9 cellular contexts compared by ENCODE assay signal in the genomic region with DNA sequence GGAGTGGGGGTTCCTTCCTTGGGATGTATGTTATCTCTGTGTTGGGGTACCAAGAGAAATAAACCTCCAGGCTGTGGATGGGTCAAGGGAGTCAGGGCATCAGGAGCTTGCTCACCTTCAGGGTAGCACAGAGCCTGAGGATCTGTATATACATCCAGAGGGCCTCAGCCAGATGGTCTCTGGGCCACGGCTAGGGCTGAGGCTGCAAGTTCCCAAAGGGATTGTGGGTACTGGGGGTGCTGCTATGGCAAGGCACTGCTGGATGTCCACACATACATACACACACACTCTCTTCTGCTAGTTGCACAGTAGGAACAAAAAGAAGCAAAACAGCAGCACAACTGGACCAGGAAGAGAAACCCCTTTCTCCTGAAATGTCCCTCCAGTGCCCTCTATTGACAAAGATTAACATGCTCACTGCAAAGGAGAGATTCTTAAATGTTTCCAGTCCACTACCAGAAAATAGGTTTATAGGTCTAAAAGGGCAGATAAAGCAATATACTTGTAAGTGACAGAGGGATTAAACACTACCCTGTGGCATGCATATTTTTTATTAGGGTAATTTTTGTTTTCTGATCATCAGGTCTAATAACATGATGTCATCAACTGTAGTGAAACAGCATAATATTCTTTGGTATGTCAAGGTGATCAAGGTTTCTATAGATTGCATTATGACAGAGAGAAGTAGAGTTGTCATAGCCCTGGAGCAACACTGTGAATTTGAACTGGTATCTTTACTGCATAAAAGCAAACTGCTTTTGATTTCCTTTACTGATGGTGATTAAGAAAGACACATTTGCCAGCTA. TPM values are rescaled to one million over a fixed set of nuclear protein-coding genes. Genes with fewer than 3 reads are reported as not detected.
DNase-seq lines count a peak whose midpoint lies in the region; ATAC-seq and TF ChIP-seq lines count a peak whose summit lies in the region.
"Had no signal": no experiment of that assay in that cellular context is flagged by ENCODE, and none has a peak within 500 bp of the region (broad histone marks: within the 10 kb centered on the region; RNA-seq: fewer than 3 reads in every experiment).

No MANE protein-coding gene starts in this region.

- peak overlapping the region; percentile 74 to 93 for H4K8ac ChIP-seq in IMR-90 (ENCODE audit: low read depth in 2 of 2, low read length in 2 of 2)

- H3K4me1 ChIP-seq in IMR-90 (ENCODE audit: control insufficient read depth, insufficient read depth, low read length) (peaks cover 10% of the 10 kb centered on the region), smooth muscle cell (ENCODE audit: low read depth) (peaks cover 13% of the 10 kb centered on the region)
- H3K4me1 ChIP-seq: BLaER1 treated with 17β-estradiol and CSF1 and Interleukin-3, amounts not matched to agents 10 nM and 100 nM had no signal

- no peaks in the 10 kb centered on the region for H3K27me3 Mint-ChIP-seq in activated CD4-positive, alpha-beta memory T cell treated with anti-CD3 and anti-CD28 coated beads for 36 hours
- no peaks in the 10 kb centered on the region for H3K27me3 Mint-ChIP-seq in activated T-cell treated with anti-CD3 and anti-CD28 coated beads, Interleukin-2, amount 50 U/mL, for 24 hours

- H3K79me2 ChIP-seq in smooth muscle cell (ENCODE audit: low read depth), result no peaks in the 10 kb centered on the region

- dilution Hi-C loops in IMR-90 (cut with HindIII; ENCODE audit: low sequenced_read_pairs, unreplicated experiment), result no loop called here

- H2BK20ac ChIP-seq in IMR-90 (ENCODE audit: low read depth, low read length), result peak overlapping the region; percentile 93

- H3K18ac ChIP-seq in IMR-90 (ENCODE audit: low read depth, low read length), result peak overlapping the region; percentile 94

- H2AK9ac ChIP-seq in IMR-90 (replicated peaks; ENCODE audit: low read depth, low read length, poor library complexity), result peak overlapping the region; percentile 35

- H2BK120ac ChIP-seq in IMR-90 (ENCODE audit: low read depth, low read length), result peak overlapping the region; percentile 97

- peak overlapping the region; percentile 95 for H2AK5ac ChIP-seq in IMR-90 (ENCODE audit: low read depth, low read length)

- H3K56ac ChIP-seq in IMR-90 (ENCODE audit: extremely low read depth, insufficient read depth, low read length), result peak overlapping the region; percentile 32; the same call in 1 of the 2 replicates

- WGBS in IMR-90 (ENCODE audit: extremely low coverage in 2 of 2, insufficient read length in 1 of 2), 2 experiments, result no CpG with 5 or more reads among the region's 1 CpG
- 73% methylated on average over 1 of the region's 1 CpG for WGBS in smooth muscle cell (ENCODE audit: low lambda C conversion rate)

- peak overlapping the region; percentile 99 for H4K5ac ChIP-seq in IMR-90 (ENCODE audit: low read depth, low read length)

- no peaks in the 10 kb centered on the region for H3K9me3 ChIP-seq in IMR-90 (ENCODE audit: control insufficient read depth, insufficient read depth, low read length)
- no peaks in the 10 kb centered on the region for H3K9me3 ChIP-seq in smooth muscle cell (replicated peaks; ENCODE audit: low read depth)
- H3K9me3 ChIP-seq: BLaER1 treated with 17β-estradiol and CSF1 and Interleukin-3, amounts not matched to agents 10 nM and 100 nM had no signal

- no peaks in the 10 kb centered on the region; a peak in 1 of 4 replicates for H3K79me1 ChIP-seq in IMR-90 (ENCODE audit: low read depth in 1 of 2, low read length in 2 of 2)

- H3K9ac ChIP-seq in IMR-90 (ENCODE audit: low read depth, low read length), result peak overlapping the region; percentile 36; the same call in 1 of the 2 replicates
- no peak overlapping the region for H3K9ac ChIP-seq in smooth muscle cell (ENCODE audit: low read depth)
- H3K9ac ChIP-seq: BLaER1 treated with 17β-estradiol and CSF1 and Interleukin-3, amounts not matched to agents 10 nM and 100 nM had no signal

- intact Hi-C loops in IMR-90 (cut with micrococcal nuclease), result loop anchor here (1.0 to 5.0 kb wide), 5 partner anchors 52 to 498 kb away; no protein-coding TSS in a partner anchor
- intact Hi-C loops in activated CD4-positive, alpha-beta memory T cell treated with anti-CD3 and anti-CD28 coated beads for 36 hours (cut with micrococcal nuclease), result no loop called here

- no peak for TF ChIP-seq POLR2A in IMR-90 (IDR thresholded peaks at IDR 0.05; ENCODE audit: low read depth, low read length)

- DNase-seq in NCI-H1694 treated with DMSO at 0.1 percent for 48 hours (lab: John Stamatoyannopoulos, UW) (peak; percentile 11), NCI-H1694 (lab: John Stamatoyannopoulos, UW) (no peak), IMR-90 (peak; percentile 74), choroid plexus epithelial cell (ENCODE audit: low read depth) (peak; percentile 71), smooth muscle cell (lab: John Stamatoyannopoulos, UW; ENCODE audit: unreplicated experiment) (no peak), NCI-H510A treated with DMSO at 0.1 percent for 48 hours (lab: John Stamatoyannopoulos, UW) (no peak)
- DNase-seq in activated CD4-positive, alpha-beta memory T cell treated with anti-CD3 and anti-CD28 coated beads for 36 hours, result no peak
- no peak for DNase-seq in activated T-cell treated with anti-CD3 and anti-CD28 coated beads, Interleukin-2, amount 50 U/mL, for 24 hours

- H2BK5ac ChIP-seq in IMR-90 (ENCODE audit: low read depth, low read length, poor library complexity, severe bottlenecking), result peak overlapping the region; percentile 90

- no peak overlapping the region for H3K4me2 ChIP-seq in IMR-90 (ENCODE audit: low read depth, low read length)
- no peak overlapping the region for H3K4me2 ChIP-seq in smooth muscle cell
- H3K4me2 ChIP-seq: BLaER1 treated with 17β-estradiol and CSF1 and Interleukin-3, amounts not matched to agents 10 nM and 100 nM had no signal

- H2BK15ac ChIP-seq in IMR-90 (ENCODE audit: low read depth, low read length), result peak overlapping the region; percentile 45; the same call in 2 of the 3 replicates

- in situ Hi-C loops in IMR-90 (cut with MboI; ENCODE audit: low sequenced_read_pairs), result loop anchor here (5.0 kb wide), 1 partner anchor 208 kb away; no protein-coding TSS in a partner anchor

- no peaks in the 10 kb centered on the region for H3F3A ChIP-seq in smooth muscle cell (ENCODE audit: low read depth)

- H3K27ac Mint-ChIP-seq in activated CD4-positive, alpha-beta memory T cell treated with anti-CD3 and anti-CD28 coated beads for 36 hours, result no peak overlapping the region
- H3K27ac Mint-ChIP-seq in activated T-cell treated with anti-CD3 and anti-CD28 coated beads, Interleukin-2, amount 50 U/mL, for 24 hours, result no peak overlapping the region

- no peaks in the 10 kb centered on the region for H4K20me1 ChIP-seq in IMR-90 (ENCODE audit: insufficient read depth, low read length)
- no peaks in the 10 kb centered on the region for H4K20me1 ChIP-seq in smooth muscle cell (ENCODE audit: low read depth)
- H4K20me1 ChIP-seq: BLaER1 treated with 17β-estradiol and CSF1 and Interleukin-3, amounts not matched to agents 10 nM and 100 nM had no signal

- H3K4me3 Mint-ChIP-seq in activated CD4-positive, alpha-beta memory T cell treated with anti-CD3 and anti-CD28 coated beads for 36 hours, result no peak overlapping the region
- H3K4me3 Mint-ChIP-seq in activated T-cell treated with anti-CD3 and anti-CD28 coated beads, Interleukin-2, amount 50 U/mL, for 24 hours, result no peak overlapping the region

- TF ChIP-seq CTCF in IMR-90 (conservative IDR thresholded peaks at IDR 0.05; ENCODE audit: low read depth, low read length) (peak; percentile 85), choroid plexus epithelial cell (conservative IDR thresholded peaks at IDR 0.05; ENCODE audit: low read depth, low read length) (peak; percentile 77), smooth muscle cell (IDR thresholded peaks at IDR 0.05; ENCODE audit: borderline replicate concordance, insufficient read depth, poor library complexity, severe bottlenecking) (peak; percentile 43)

- peak overlapping the region; percentile 94 for H3K4ac ChIP-seq in IMR-90 (ENCODE audit: low read depth, low read length)

- H3K14ac ChIP-seq in IMR-90 (replicated peaks; ENCODE audit: low read depth, low read length), result peak overlapping the region; percentile 88

- H3K4me3 ChIP-seq in IMR-90 (ENCODE audit: insufficient read depth, low read depth, low read length) (no peak overlapping the region), choroid plexus epithelial cell (ENCODE audit: low read depth, low read length) (no peak overlapping the region), smooth muscle cell (no peak overlapping the region)
- H3K4me3 ChIP-seq: BLaER1 treated with 17β-estradiol and CSF1 and Interleukin-3, amounts not matched to agents 10 nM and 100 nM had no signal

- H2AFZ ChIP-seq in IMR-90 (replicated peaks; ENCODE audit: low read length, poor library complexity), result peak overlapping the region; percentile 84
- H2AFZ ChIP-seq in smooth muscle cell (ENCODE audit: low read depth), result no peak overlapping the region

- H3K4me1 Mint-ChIP-seq in activated CD4-positive, alpha-beta memory T cell treated with anti-CD3 and anti-CD28 coated beads for 36 hours (ENCODE audit: low read depth), result no peaks in the 10 kb centered on the region
- no peaks in the 10 kb centered on the region for H3K4me1 Mint-ChIP-seq in activated T-cell treated with anti-CD3 and anti-CD28 coated beads, Interleukin-2, amount 50 U/mL, for 24 hours (ENCODE audit: low read depth)

- H3K27me3 ChIP-seq in IMR-90 (ENCODE audit: control insufficient read depth, insufficient read depth, low read length) (no peaks in the 10 kb centered on the region), smooth muscle cell (ENCODE audit: low read depth) (no peaks in the 10 kb centered on the region)
- H3K27me3 ChIP-seq: BLaER1 treated with 17β-estradiol and CSF1 and Interleukin-3, amounts not matched to agents 10 nM and 100 nM had no signal

- H3K27ac ChIP-seq in IMR-90 (ENCODE audit: insufficient read depth, low read length) (peak overlapping the region; percentile 81), smooth muscle cell (ENCODE audit: low read depth) (no peak overlapping the region)
- H3K27ac ChIP-seq: BLaER1 treated with 17β-estradiol and CSF1 and Interleukin-3, amounts not matched to agents 10 nM and 100 nM had no signal

- H3K9me1 ChIP-seq in IMR-90 (ENCODE audit: insufficient read depth, low read length), result no peaks in the 10 kb centered on the region

- H3K36me3 ChIP-seq in IMR-90 (ENCODE audit: control insufficient read depth, insufficient read depth, low read length), result no peaks in the 10 kb centered on the region
- no peaks in the 10 kb centered on the region for H3K36me3 ChIP-seq in smooth muscle cell (ENCODE audit: low read depth)
- H3K36me3 ChIP-seq: BLaER1 treated with 17β-estradiol and CSF1 and Interleukin-3, amounts not matched to agents 10 nM and 100 nM had no signal

- ATAC-seq in IMR-90 (ENCODE audit: low read depth), result peak; percentile 90

- peak overlapping the region; percentile 80 for H4K91ac ChIP-seq in IMR-90 (ENCODE audit: insufficient read depth, low read depth, low read length)

- H3K36me3 Mint-ChIP-seq in activated CD4-positive, alpha-beta memory T cell treated with anti-CD3 and anti-CD28 coated beads for 36 hours, result no peaks in the 10 kb centered on the region
- no peaks in the 10 kb centered on the region for H3K36me3 Mint-ChIP-seq in activated T-cell treated with anti-CD3 and anti-CD28 coated beads, Interleukin-2, amount 50 U/mL, for 24 hours (ENCODE audit: low read depth)

- no peak overlapping the region for H3K23ac ChIP-seq in IMR-90 (ENCODE audit: low read depth, low read length)

- BruUV-seq in IMR-90 (replicated peaks; lab: Mats Ljungman, UMichigan), result no TSS peak

- H3K9me3 Mint-ChIP-seq in activated CD4-positive, alpha-beta memory T cell treated with anti-CD3 and anti-CD28 coated beads for 36 hours, result no peaks in the 10 kb centered on the region
- no peaks in the 10 kb centered on the region for H3K9me3 Mint-ChIP-seq in activated T-cell treated with anti-CD3 and anti-CD28 coated beads, Interleukin-2, amount 50 U/mL, for 24 hours

- peak; percentile 84 for TF ChIP-seq RAD21 in IMR-90 (IDR thresholded peaks at IDR 0.05; ENCODE audit: low read length)

- CTCF ChIA-PET in IMR-90 (lab: Yijun Ruan, JAX), result interaction anchor here (0.6 to 1.0 kb wide), 3 partner anchors 11 to 202 kb away, joined by 3 to 4 read pairs (median 3); no protein-coding TSS in a partner anchor
- CTCF ChIA-PET in activated CD4-positive, alpha-beta memory T cell treated with anti-CD3 and anti-CD28 coated beads for 36 hours (lab: Charles Lee), result no interaction called here

- POLR2A ChIA-PET in IMR-90 (lab: Charles Lee; ENCODE audit: unreplicated experiment), result no interaction called here
- POLR2A ChIA-PET in activated CD4-positive, alpha-beta memory T cell treated with anti-CD3 and anti-CD28 coated beads for 36 hours (lab: Charles Lee), result no interaction called here

RNA-seq across cellular contexts. Expression of gene KCNN2, which starts 56.3 kb away (rescaled TPM):
- total RNA-seq in IMR-90 (2012; rRNA removed), result 2.2 and 3.3 TPM in 2 replicates
- polyA plus RNA-seq in IMR-90 (2012; rRNA removed), result 7.5 and 8.8 TPM in 2 replicates
- polyA plus RNA-seq in IMR-90 (2012; cell fraction: cytosol; rRNA removed), result 4.9 and 5.7 TPM in 2 replicates
- polyA plus RNA-seq in IMR-90 (2012; cell fraction: nucleus; rRNA removed; ENCODE audit: low replicate concordance), result 5.9 and 9.9 TPM in 2 replicates
- 3.2 and 4.3 TPM in 2 replicates for total RNA-seq in smooth muscle cell
- polyA plus RNA-seq in smooth muscle cell, result 3.8 and 8.0 TPM in 2 replicates
- not detected for total RNA-seq in activated CD4-positive, alpha-beta memory T cell treated with anti-CD3 and anti-CD28 coated beads for 36 hours

Comparison
In these comparisons a context has a peak if more than half of its experiments do, and no peak if none do; other contexts are left out.
1. DNase-seq: peak in NCI-H1694 treated with DMSO at 0.1 percent for 48 hours (single experiment), IMR-90 (single experiment) and choroid plexus epithelial cell (single experiment); none in NCI-H1694 (single experiment), smooth muscle cell (single experiment), activated CD4-positive, alpha-beta memory T cell treated with anti-CD3 and anti-CD28 coated beads for 36 hours (single experiment), NCI-H510A treated with DMSO at 0.1 percent for 48 hours (single experiment) and activated T-cell treated with anti-CD3 and anti-CD28 coated beads, Interleukin-2, amount 50 U/mL, for 24 hours (single experiment).
2. Peak in every context shown above with its lines, with median percentiles within 50 percentile points of each other: CTCF ChIP-seq.